8 cellular contexts compared by ENCODE assay signal in the genomic region with DNA sequence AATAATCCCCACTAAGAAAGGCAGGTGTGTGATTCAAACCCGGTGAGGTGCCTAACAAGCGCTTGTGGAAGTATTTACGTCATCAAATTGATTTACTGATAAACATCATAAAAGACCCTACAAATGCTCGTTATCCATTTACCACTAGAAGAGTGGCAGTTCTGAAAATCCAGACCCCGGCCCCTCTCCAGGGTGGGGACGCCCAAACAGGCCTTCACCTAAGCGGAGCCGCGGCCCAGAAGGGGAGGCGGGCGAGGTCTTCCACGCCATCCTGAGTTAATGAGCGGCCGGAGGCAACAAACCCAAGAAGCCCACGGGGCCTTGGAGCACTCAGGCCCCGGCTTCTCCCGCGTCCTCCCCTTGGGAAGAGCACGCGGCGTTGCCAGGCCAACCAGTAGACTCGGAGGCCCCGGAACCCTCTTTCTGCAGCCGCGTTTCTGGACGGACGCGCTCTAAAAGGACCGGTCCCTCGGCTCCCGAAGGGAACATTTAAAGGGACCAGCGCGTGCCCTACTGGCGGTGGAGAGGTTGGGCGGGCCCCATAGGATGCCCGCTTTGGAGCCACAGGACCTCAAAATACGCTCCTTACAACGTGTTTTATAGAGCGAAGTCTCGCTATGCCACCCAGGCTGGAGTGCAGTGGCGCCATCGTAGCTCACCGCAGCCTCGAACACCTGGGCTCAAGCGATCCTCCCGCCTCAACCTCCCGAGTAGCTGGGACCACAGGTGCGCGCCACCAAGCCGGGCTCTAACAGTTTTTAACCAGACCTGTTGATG. TPM values are rescaled to one million over a fixed set of nuclear protein-coding genes. Genes with fewer than 3 reads are reported as not detected.
DNase-seq lines count a peak whose midpoint lies in the region; ATAC-seq and TF ChIP-seq lines count a peak whose summit lies in the region.

No MANE protein-coding gene starts in this region.

- H2AFZ ChIP-seq in PC-9, result peak overlapping the region; percentile 95

- H3K9me2 ChIP-seq in PC-9 (ENCODE audit: insufficient read depth), result no peaks in the 10 kb centered on the region

- DNase-seq in AG09309 (ENCODE audit: low read depth) (peak; percentile 55), H4 (ENCODE audit: low spot score) (peak; percentile 71), PC-9 (peak; percentile 57 to 63), left cardiac atrium (peak; percentile 87), ovary (peak; percentile 77 to 89 (median 82)), transverse colon (peak; percentile 84)

- TF ChIP-seq POLR2A in ovary (IDR thresholded peaks at IDR 0.05) (peak; percentile 38), transverse colon (IDR thresholded peaks at IDR 0.05) (peak; percentile 55)

- H3K9me3 ChIP-seq in PC-9 (ENCODE audit: insufficient read depth, low read depth) (no peaks in the 10 kb centered on the region), ovary (no peaks in the 10 kb centered on the region), transverse colon (no peaks in the 10 kb centered on the region)

- 3 to 10% (median 4%) methylated on average over 22 to 50 of the region's 50 CpGs for WGBS in ovary, 3 donors
- 14% methylated on average over 43 of the region's 50 CpGs; no CpG with 5 or more reads in 1 of the 2 donors for WGBS in transverse colon (ENCODE audit: low coverage in 1 of 2), 2 donors

- H3K4me1 ChIP-seq in PC-9 (replicated peaks; ENCODE audit: insufficient read depth) (peaks cover 17% of the 10 kb centered on the region), ovary (ENCODE audit: insufficient read depth) (peaks cover 3% of the 10 kb centered on the region), transverse colon (peaks cover 7 to 72% (median 54%) of the 10 kb centered on the region in 4 donors)

- in situ Hi-C loops in transverse colon (cut with MboI; ENCODE audit: low pct_ligation_motif_present in 1 of 4, low pct_unique_long_range_greater_than_20kb in 1 of 4, low sequenced_read_pairs in 3 of 4), result loop anchor here in 1 of 4 donors (25.0 kb wide), 1 partner anchor 364 kb away; no protein-coding TSS in a partner anchor

- intact Hi-C loops in PC-9 (cut with micrococcal nuclease; ENCODE audit: unreplicated experiment), result no loop called here
- intact Hi-C loops in left cardiac atrium (cut with DNase I), result loop anchor here in 1 of 2 donors (10.0 kb wide), 1 partner anchor 56 kb away; no protein-coding TSS in a partner anchor
- intact Hi-C loops in ovary (cut with DNase I), result loop anchor here (5.0 to 10.0 kb wide), 4 partner anchors 56 to 349 kb away; partner anchors contain the start of gene SPATA7 (in 1 of the 4)
- intact Hi-C loops in transverse colon (cut with DNase I; ENCODE audit: low total_unique reads), result no loop called here

- CTCF ChIA-PET in PC-9 (lab: Charles Lee), result interaction anchor here (0.6 kb wide), 1 partner anchor 33 kb away, joined by 3 read pairs; no protein-coding TSS in a partner anchor

- POLR2A ChIA-PET in PC-9 (lab: Charles Lee; ENCODE audit: unreplicated experiment), result interaction anchor here (0.7 kb wide), 1 partner anchor 43 kb away, joined by 5 read pairs; no protein-coding TSS in a partner anchor

- H3K27ac ChIP-seq in PC-9 (no peak overlapping the region), angular gyrus (ENCODE audit: low read depth, low read length) (peak overlapping the region; percentile 44), ovary (peak overlapping the region; percentile 30 to 53), transverse colon (peak overlapping the region; percentile 78 to 96 (median 85))

- H3K4me3 ChIP-seq in AG09309 (ENCODE audit: control insufficient read depth, low read depth, low read length) (peak overlapping the region; percentile 73), PC-9 (peak overlapping the region; percentile 76), ovary (peak overlapping the region; percentile 65), transverse colon (peak overlapping the region; percentile 24 to 69 (median 56))

- ATAC-seq in left cardiac atrium (peak; percentile 77 to 80), GM21515 (IDR thresholded peaks at IDR 0.05; ENCODE audit: unreplicated experiment) (no peak)

- H3K4me2 ChIP-seq in PC-9, result peak overlapping the region; percentile 95

- TF ChIP-seq CTCF in AG09309 (IDR thresholded peaks at IDR 0.05; ENCODE audit: control insufficient read depth, insufficient read depth, low read depth, low read length, missing control alignments) (peak; percentile 43), PC-9 (conservative IDR thresholded peaks at IDR 0.05) (no peak), ovary (IDR thresholded peaks at IDR 0.05) (peak in 2 of 3 donors; percentile 42 to 49), transverse colon (IDR thresholded peaks at IDR 0.05) (peak; percentile 27 to 64 (median 40))

- peaks cover 20% of the 10 kb centered on the region for H3K79me2 ChIP-seq in PC-9 (ENCODE audit: low read depth)

- TF ChIP-seq EP300 in ovary (IDR thresholded peaks at IDR 0.05), result no peak
- no peak for TF ChIP-seq EP300 in transverse colon (IDR thresholded peaks at IDR 0.05; ENCODE audit: low read depth)

- H3K36me3 ChIP-seq in PC-9 (ENCODE audit: low read depth) (no peaks in the 10 kb centered on the region), ovary (no peaks in the 10 kb centered on the region), transverse colon (peaks cover 0 to 5% (median 0%) of the 10 kb centered on the region in 4 donors)

- peaks cover 6% of the 10 kb centered on the region; the same call in 1 of the 2 replicates for H3F3A ChIP-seq in PC-9 (ENCODE audit: insufficient read depth, low read depth)

- BruUV-seq in PC-9 (replicated peaks; lab: Mats Ljungman, UMichigan), result no TSS peak

- H3K27me3 ChIP-seq in PC-9 (ENCODE audit: insufficient read depth, low read depth) (no peaks in the 10 kb centered on the region), ovary (no peaks in the 10 kb centered on the region), transverse colon (peaks cover 9% of the 10 kb centered on the region)

- H4K20me1 ChIP-seq in PC-9 (ENCODE audit: insufficient read depth), result no peaks in the 10 kb centered on the region

RNA-seq across cellular contexts. Expression of gene PTPN21, which starts 3.5 kb away (rescaled TPM):
- 4.0 and 4.4 TPM in 2 replicates for total RNA-seq in H4 (2014; rRNA removed; shearing (Covaris generic))
- total RNA-seq in PC-9 (2021) (4.0 and 4.7 TPM in 2 replicates), left cardiac atrium (10 to 100 TPM; 33.5 to 35.0 TPM), ovary (10 to 100 TPM; 12.0 to 42.6 (median 26.3) TPM), transverse colon (10 to 100 TPM; 27.8 to 38.5 (median 28.9) TPM)
- polyA plus RNA-seq in ovary, result 10 to 100 TPM; 19.1 to 76.7 TPM

RNA-seq across cellular contexts. Expression of gene ZC3H14, which starts 11.6 kb away (rescaled TPM):
- 56.8 and 68.6 TPM in 2 replicates for total RNA-seq in H4 (2014; rRNA removed; shearing (Covaris generic))
- total RNA-seq in PC-9 (2021), result 14.6 and 20.2 TPM in 2 replicates
- total RNA-seq in left cardiac atrium, result 10 to 100 TPM; 38.0 to 41.4 TPM
- total RNA-seq in ovary, result 10 to 100 TPM; 50.4 to 63.2 (median 57.1) TPM
- 10 to 100 TPM; 30.2 to 61.7 TPM for polyA plus RNA-seq in ovary
- total RNA-seq in transverse colon, result 100 to 1,000 TPM in 1 of 4 donors, 10 to 100 TPM in 3; 29.9 to 103 (median 81.0) TPM

Comparison
In these comparisons a context has a peak if more than half of its experiments do, and no peak if none do; other contexts are left out.
1. intact Hi-C loops: an anchor here in ovary (5.0 to 10.0 kb wide); none called in PC-9 and transverse colon.